ENCODE assay signal across 9 cellular contexts in genomic region chr1:207051615-207051943, GRCh38. TPM values are rescaled to one million over a fixed set of nuclear protein-coding genes. Genes with fewer than 3 reads are reported as not detected.
DNase-seq lines count a peak whose midpoint lies in the region; ATAC-seq and TF ChIP-seq lines count a peak whose summit lies in the region.
"Had no signal": no experiment of that assay in that cellular context is flagged by ENCODE, and none has a peak within 500 bp of the region (broad histone marks: within the 10 kb centered on the region; RNA-seq: fewer than 3 reads in every experiment).

No MANE protein-coding gene starts in this region.

- peak overlapping the region; percentile 96 for H3K9ac ChIP-seq in smooth muscle cell (ENCODE audit: low read depth)

- H3K27ac Mint-ChIP-seq in activated CD4-positive, alpha-beta memory T cell treated with anti-CD3 and anti-CD28 coated beads, Interleukin-2, amount 10 ng/mL, durations not matched to agents 7 days and 5 days: peak overlapping the region; percentile 11

- peaks cover 5% of the 10 kb centered on the region for H3F3A ChIP-seq in smooth muscle cell (ENCODE audit: low read depth)

- H3K4me3 Mint-ChIP-seq in activated CD4-positive, alpha-beta memory T cell treated with anti-CD3 and anti-CD28 coated beads, Interleukin-2, amount 10 ng/mL, durations not matched to agents 7 days and 5 days: peak overlapping the region; percentile 98

- peak overlapping the region; percentile 73 for H3K27ac ChIP-seq in right cardiac atrium (ENCODE audit: low read length)
- H3K27ac ChIP-seq in smooth muscle cell (ENCODE audit: low read depth): peak overlapping the region; percentile 97
- H3K27ac ChIP-seq: WERI-Rb-1 had no signal

- POLR2A ChIA-PET in activated CD4-positive, alpha-beta memory T cell treated with anti-CD3 and anti-CD28 coated beads, Interleukin-2, amount 10 ng/mL, durations not matched to agents 7 days and 5 days (lab: Charles Lee): no interaction called here

- DNase-seq in NCI-H1436 (lab: John Stamatoyannopoulos, UW) (peak; percentile 16), NCI-H1436 treated with DMSO at 0.1 percent for 48 hours (lab: John Stamatoyannopoulos, UW) (no peak), right cardiac atrium (no peak), smooth muscle cell (lab: John Stamatoyannopoulos, UW; ENCODE audit: unreplicated experiment) (no peak), NCI-H226 (no peak), cerebellar nuclear complex (lab: John Stamatoyannopoulos, UW) (no peak)
- no peak for DNase-seq in activated CD4-positive, alpha-beta memory T cell treated with anti-CD3 and anti-CD28 coated beads, Interleukin-2, amount 10 ng/mL, durations not matched to agents 7 days and 5 days

- ATAC-seq in right cardiac atrium (no peak), HG03039 (IDR thresholded peaks at IDR 0.05; ENCODE audit: unreplicated experiment) (no peak)

- H3K9me3 ChIP-seq in right cardiac atrium (ENCODE audit: control insufficient read depth, low read length): no peaks in the 10 kb centered on the region
- no peaks in the 10 kb centered on the region for H3K9me3 ChIP-seq in smooth muscle cell (replicated peaks; ENCODE audit: low read depth)

- 87% methylated on average over 6 of the region's 6 CpGs for WGBS in right cardiac atrium
- 58% methylated on average over 6 of the region's 6 CpGs for WGBS in smooth muscle cell (ENCODE audit: low lambda C conversion rate)

- H4K20me1 ChIP-seq in smooth muscle cell (ENCODE audit: low read depth): peaks cover 32% of the 10 kb centered on the region

- TF ChIP-seq CTCF in smooth muscle cell (IDR thresholded peaks at IDR 0.05; ENCODE audit: borderline replicate concordance, insufficient read depth, poor library complexity, severe bottlenecking): no peak

- peaks cover 64% of the 10 kb centered on the region for H3K4me1 Mint-ChIP-seq in activated CD4-positive, alpha-beta memory T cell treated with anti-CD3 and anti-CD28 coated beads, Interleukin-2, amount 10 ng/mL, durations not matched to agents 7 days and 5 days

- no peaks in the 10 kb centered on the region for H3K9me3 Mint-ChIP-seq in activated CD4-positive, alpha-beta memory T cell treated with anti-CD3 and anti-CD28 coated beads, Interleukin-2, amount 10 ng/mL, durations not matched to agents 7 days and 5 days

- H3K36me3 Mint-ChIP-seq in activated CD4-positive, alpha-beta memory T cell treated with anti-CD3 and anti-CD28 coated beads, Interleukin-2, amount 10 ng/mL, durations not matched to agents 7 days and 5 days (ENCODE audit: low read depth): peaks cover 32% of the 10 kb centered on the region

- H3K27me3 ChIP-seq in right cardiac atrium (ENCODE audit: control insufficient read depth, insufficient read depth) (no peaks in the 10 kb centered on the region), smooth muscle cell (ENCODE audit: low read depth) (no peaks in the 10 kb centered on the region)

- peak overlapping the region; percentile 91 for H3K4me2 ChIP-seq in smooth muscle cell

- H3K4me3 ChIP-seq in right cardiac atrium (ENCODE audit: low read length) (no peak overlapping the region), smooth muscle cell (peak overlapping the region; percentile 77)

- CTCF ChIA-PET in activated CD4-positive, alpha-beta memory T cell treated with anti-CD3 and anti-CD28 coated beads, Interleukin-2, amount 10 ng/mL, durations not matched to agents 7 days and 5 days (lab: Charles Lee): no interaction called here

- H3K4me1 ChIP-seq in right cardiac atrium (ENCODE audit: control insufficient read depth, insufficient read depth, low read length) (no peaks in the 10 kb centered on the region), smooth muscle cell (ENCODE audit: low read depth) (peaks cover 33% of the 10 kb centered on the region)

- H3K36me3 ChIP-seq in smooth muscle cell (ENCODE audit: low read depth): no peaks in the 10 kb centered on the region

- intact Hi-C loops in right cardiac atrium (cut with DNase I): no loop called here

- peaks cover 20% of the 10 kb centered on the region for H3K27me3 Mint-ChIP-seq in activated CD4-positive, alpha-beta memory T cell treated with anti-CD3 and anti-CD28 coated beads, Interleukin-2, amount 10 ng/mL, durations not matched to agents 7 days and 5 days

- H2AFZ ChIP-seq in smooth muscle cell (ENCODE audit: low read depth): peak overlapping the region; percentile 92

- H3K79me2 ChIP-seq in smooth muscle cell (ENCODE audit: low read depth): peaks cover 39% of the 10 kb centered on the region

RNA-seq across cellular contexts. Expression of gene YOD1, which starts 0.6 kb away (rescaled TPM):
- total RNA-seq in activated CD4-positive, alpha-beta memory T cell treated with anti-CD3 and anti-CD28 coated beads, Interleukin-2, amount 10 ng/mL, durations not matched to agents 7 days and 5 days: 1 to 10 TPM; 9.1 to 9.4 TPM
- total RNA-seq in right cardiac atrium (1 to 10 TPM; 4.6 to 5.0 (median 4.8) TPM), smooth muscle cell (31.9 and 37.9 TPM in 2 replicates)
- polyA plus RNA-seq in right cardiac atrium (1.6 TPM), smooth muscle cell (3.8 and 5.6 TPM in 2 replicates)

RNA-seq across cellular contexts. Expression of gene PFKFB2, which starts 1.5 kb away (rescaled TPM):
- total RNA-seq in activated CD4-positive, alpha-beta memory T cell treated with anti-CD3 and anti-CD28 coated beads, Interleukin-2, amount 10 ng/mL, durations not matched to agents 7 days and 5 days: 1 to 10 TPM; 1.5 to 1.7 TPM
- total RNA-seq in right cardiac atrium (10 to 100 TPM; 16.4 to 29.7 (median 21.7) TPM), smooth muscle cell (9.8 and 15.6 TPM in 2 replicates)
- polyA plus RNA-seq in right cardiac atrium (9.4 TPM), smooth muscle cell (2.1 and 5.0 TPM in 2 replicates)

RNA-seq across cellular contexts. Expression of gene C1orf116, which starts 19.0 kb away (rescaled TPM):
- under 1 TPM in 1 of 2 experiments, not detected in 1; 0.08 TPM for total RNA-seq in activated CD4-positive, alpha-beta memory T cell treated with anti-CD3 and anti-CD28 coated beads, Interleukin-2, amount 10 ng/mL, durations not matched to agents 7 days and 5 days
- total RNA-seq in right cardiac atrium (under 1 TPM in 3 of 4 donors, not detected in 1; 0.06 to 0.14 (median 0.08) TPM), smooth muscle cell (3.2 and 6.0 TPM in 2 replicates)
- polyA plus RNA-seq in right cardiac atrium (0.05 TPM), smooth muscle cell (0.14 and 2.7 TPM in 2 replicates)

RNA-seq across cellular contexts. Expression of gene C4BPB, which starts 37.1 kb away (rescaled TPM):
- total RNA-seq in activated CD4-positive, alpha-beta memory T cell treated with anti-CD3 and anti-CD28 coated beads, Interleukin-2, amount 10 ng/mL, durations not matched to agents 7 days and 5 days: 1 to 10 TPM in 1 of 2 experiments, under 1 TPM in 1; 0.43 to 1.2 TPM
- total RNA-seq in right cardiac atrium (under 1 TPM in 1 of 4 donors, not detected in 3; 0.43 TPM), smooth muscle cell (0.99 and 1.2 TPM in 2 replicates)
- polyA plus RNA-seq in right cardiac atrium (0.05 TPM), smooth muscle cell (0.60 and 1.00 TPM in 2 replicates)

RNA-seq across cellular contexts. Expression of gene C4BPA, which starts 52.5 kb away (rescaled TPM):
- total RNA-seq in activated CD4-positive, alpha-beta memory T cell treated with anti-CD3 and anti-CD28 coated beads, Interleukin-2, amount 10 ng/mL, durations not matched to agents 7 days and 5 days: not detected
- total RNA-seq in right cardiac atrium: under 1 TPM in 1 of 4 donors, not detected in 3; 0.14 TPM
- polyA plus RNA-seq in right cardiac atrium: not detected
- not detected in 2 replicates for total RNA-seq in smooth muscle cell
- polyA plus RNA-seq in smooth muscle cell: not detected in 2 replicates
